In genomic region chr6:170292111-170292777, GRCh38 we compare ENCODE assay signal across 9 cellular contexts. TPM values are rescaled to one million over a fixed set of nuclear protein-coding genes. Genes with fewer than 3 reads are reported as not detected.
A peak's percentile ranks its signal among the peaks of the same experiment; 100 is the strongest.
DNase-seq lines count a peak whose midpoint lies in the region; ATAC-seq, FAIRE-seq and TF ChIP-seq lines count a peak whose summit lies in the region.
"Had no signal": no experiment of that assay in that cellular context is flagged by ENCODE, and none has a peak within 500 bp of the region (broad histone marks: within the 10 kb centered on the region; RNA-seq: fewer than 3 reads in every experiment).

No MANE protein-coding gene starts in this region.

- H3K9me3 ChIP-seq in cardiac muscle cell (ENCODE audit: low read depth) (no peaks in the 10 kb centered on the region), mesenchymal stem cell (ENCODE audit: control insufficient read depth, low read length) (no peaks in the 10 kb centered on the region)

- under 1% methylated on average over 17 of the region's 20 CpGs for WGBS in mesenchymal stem cell

- H2BK5ac ChIP-seq in mesenchymal stem cell (ENCODE audit: low read depth, low read length, poor library complexity, severe bottlenecking): no peak overlapping the region

- H4K91ac ChIP-seq in mesenchymal stem cell (ENCODE audit: low read length): no peak overlapping the region

- FAIRE-seq in urothelium cell line (lab: Jason Lieb, UNC): peak; percentile 5

- intact Hi-C loops in left cardiac atrium (cut with DNase I): loop anchor here (10.0 kb wide), 3 partner anchors 233 to 457 kb away; no protein-coding TSS in a partner anchor

- H3K14ac ChIP-seq in mesenchymal stem cell (ENCODE audit: low read length in 2 of 2): no peak overlapping the region

- peak overlapping the region; percentile 43 for H3K4me3 ChIP-seq in cardiac muscle cell
- peak overlapping the region in 1 of 2 experiments; percentile 68 for H3K4me3 ChIP-seq in mesenchymal stem cell (ENCODE audit: insufficient read depth in 1 of 2, low read depth in 1 of 2, low read length in 2 of 2)

- no peak overlapping the region for H2BK15ac ChIP-seq in mesenchymal stem cell (ENCODE audit: low read depth, poor library complexity, severe bottlenecking)

- no peak overlapping the region for H3K9ac ChIP-seq in mesenchymal stem cell (ENCODE audit: low read length)

- ATAC-seq in left cardiac atrium: no peak
- no peak for ATAC-seq in GM18861 (IDR thresholded peaks at IDR 0.05; ENCODE audit: unreplicated experiment)
- no peak for ATAC-seq in GM21786 (IDR thresholded peaks at IDR 0.05; ENCODE audit: unreplicated experiment)

- no peak for DNase-seq in cardiac muscle cell (ENCODE audit: low read depth in 1 of 2, low spot score in 1 of 2)
- DNase-seq in left cardiac atrium: no peak
- peak; percentile 7 for DNase-seq in astrocyte of the hippocampus (ENCODE audit: low read depth, low spot score)
- no peak for DNase-seq in mesenchymal stem cell
- no peak for DNase-seq in urothelium cell line (ENCODE audit: low spot score)
- DNase-seq in midbrain (lab: John Stamatoyannopoulos, UW): no peak
- DNase-seq: activated gamma-delta T cell treated with Interleukin-2 at 50 U/mL for 16 hours had no signal

- H3K4me1 ChIP-seq in cardiac muscle cell (ENCODE audit: low read depth) (peaks cover 3% of the 10 kb centered on the region), mesenchymal stem cell (ENCODE audit: control insufficient read depth, insufficient read depth, low read depth, low read length) (peaks cover 57% of the 10 kb centered on the region)

- H3K36me3 ChIP-seq in cardiac muscle cell: no peaks in the 10 kb centered on the region
- no peaks in the 10 kb centered on the region for H3K36me3 ChIP-seq in mesenchymal stem cell (ENCODE audit: control insufficient read depth in 1 of 2, insufficient read depth in 2 of 2, low read depth in 1 of 2, low read length in 2 of 2)

- H2BK120ac ChIP-seq in mesenchymal stem cell (ENCODE audit: low read depth, low read length): no peak overlapping the region

- TF ChIP-seq CTCF in cardiac muscle cell (IDR thresholded peaks at IDR 0.05; ENCODE audit: low read depth, low read length): no peak

- no peak overlapping the region for H3K4ac ChIP-seq in mesenchymal stem cell (ENCODE audit: low read depth in 1 of 2, low read length in 2 of 2)

- H3K79me1 ChIP-seq in mesenchymal stem cell (replicated peaks; ENCODE audit: low read length, poor library complexity, severe bottlenecking): no peaks in the 10 kb centered on the region

- no peak overlapping the region for H3K27ac ChIP-seq in cardiac muscle cell
- no peak overlapping the region for H3K27ac ChIP-seq in mesenchymal stem cell (ENCODE audit: low read length, poor library complexity, severe bottlenecking)

- H4K8ac ChIP-seq in mesenchymal stem cell (ENCODE audit: low read length): no peak overlapping the region

- peak overlapping the region; percentile 84 for H3K4me2 ChIP-seq in mesenchymal stem cell (ENCODE audit: low read length, poor library complexity, severe bottlenecking)

- peaks cover 100% of the 10 kb centered on the region for H3K27me3 ChIP-seq in cardiac muscle cell
- peaks cover 72 to 91% of the 10 kb centered on the region in 2 experiments for H3K27me3 ChIP-seq in mesenchymal stem cell (ENCODE audit: control insufficient read depth in 1 of 2, insufficient read depth in 1 of 2, low read length in 2 of 2)

- no peak overlapping the region for H3K18ac ChIP-seq in mesenchymal stem cell (ENCODE audit: low read depth in 1 of 2, low read length in 2 of 2)

- H2AFZ ChIP-seq in mesenchymal stem cell (ENCODE audit: low read depth, low read length): no peak overlapping the region

- H2BK12ac ChIP-seq in mesenchymal stem cell (ENCODE audit: low read length in 2 of 2): no peak overlapping the region

- peak overlapping the region in 1 of 2 experiments; percentile 3 for H3K23ac ChIP-seq in mesenchymal stem cell (ENCODE audit: low read length in 2 of 2)

- no peak overlapping the region for H2AK5ac ChIP-seq in mesenchymal stem cell (ENCODE audit: low read length, severe bottlenecking)

RNA-seq across cellular contexts. Expression of gene DLL1, which starts 1.4 kb away (rescaled TPM):
- 4.3 and 4.7 TPM in 2 replicates for total RNA-seq in cardiac muscle cell
- 2.2 and 5.3 TPM in 2 replicates for polyA plus RNA-seq in cardiac muscle cell
- 10 to 100 TPM; 19.0 to 26.8 TPM for total RNA-seq in left cardiac atrium
- polyA plus RNA-seq in mesenchymal stem cell (2013, experiment 1 of 2): 2.9 TPM
- 2.3 TPM for polyA plus RNA-seq in mesenchymal stem cell (2013, experiment 2 of 2)

RNA-seq across cellular contexts. Expression of gene FAM120B, which starts 14.3 kb away (rescaled TPM):
- total RNA-seq in cardiac muscle cell (13.2 and 13.5 TPM in 2 replicates), left cardiac atrium (10 to 100 TPM; 20.8 to 23.2 TPM)
- polyA plus RNA-seq in cardiac muscle cell: 24.9 and 25.7 TPM in 2 replicates
- 17.6 TPM for polyA plus RNA-seq in mesenchymal stem cell (2013, experiment 1 of 2)
- polyA plus RNA-seq in mesenchymal stem cell (2013, experiment 2 of 2): 17.4 TPM
